1 cellular context compared by ENCODE assay signal in genomic region chr20:14992961-14993360, GRCh38.
TF ChIP-seq lines count a peak whose summit lies in the region.

No MANE protein-coding gene starts in this region.

TF ChIP-seq in HEK293, 187 proteins besides CTCF, POLR2A, EP300 and RAD21 (continued from another document):
- TF ChIP-seq ZBTB26 (tag by site-specific recombination; optimal IDR thresholded peaks at IDR 0.05) (no peak), HOXD13 (CRISPR knock-in tag; IDR thresholded peaks at IDR 0.05; ENCODE audit: borderline replicate concordance) (0 out of 2 replicates have a peak, but pooled peaks have one; percentile 45), SCRT1 (tag by site-specific recombination; IDR thresholded peaks at IDR 0.05; ENCODE audit: borderline replicate concordance) (no peak), KLF8 (tag by site-specific recombination; IDR thresholded peaks at IDR 0.05) (0 out of 2 replicates have a peak, but pooled peaks have one; percentile 13), ZNF777 (tag by site-specific recombination; IDR thresholded peaks at IDR 0.05; ENCODE audit: borderline replicate concordance) (no peak), ZNF169 (tag by site-specific recombination; IDR thresholded peaks at IDR 0.05) (no peak), ZNF37A (tag by site-specific recombination; IDR thresholded peaks at IDR 0.05) (no peak), ZNF148 (tag by site-specific recombination; IDR thresholded peaks at IDR 0.05; ENCODE audit: borderline replicate concordance) (no peak), BCL11B (tag by site-specific recombination; IDR thresholded peaks at IDR 0.05; ENCODE audit: low read depth) (no peak), ZNF513 (tag by site-specific recombination; IDR thresholded peaks at IDR 0.05) (no peak), ZSCAN16 (tag by site-specific recombination; IDR thresholded peaks at IDR 0.05) (no peak), ZBTB44 (tag by site-specific recombination; IDR thresholded peaks at IDR 0.05) (0 out of 2 replicates have a peak, but pooled peaks have one; percentile 9), ZNF133 (tag by site-specific recombination; IDR thresholded peaks at IDR 0.05) (no peak), ZNF19 (tag by site-specific recombination; IDR thresholded peaks at IDR 0.05; ENCODE audit: low read depth) (no peak), ZNF292 (tag by site-specific recombination; IDR thresholded peaks at IDR 0.05; ENCODE audit: borderline replicate concordance, low read depth) (no peak), ZBTB1 (tag by site-specific recombination; IDR thresholded peaks at IDR 0.05) (no peak), PATZ1 (tag by site-specific recombination; IDR thresholded peaks at IDR 0.05) (no peak), ZNF202 (tag by site-specific recombination; IDR thresholded peaks at IDR 0.05; ENCODE audit: borderline replicate concordance) (no peak), ZNF394 (tag by site-specific recombination; IDR thresholded peaks at IDR 0.05; ENCODE audit: borderline replicate concordance) (no peak), ZNF239 (tag by site-specific recombination; IDR thresholded peaks at IDR 0.05) (no peak), ZBTB11 (tag by site-specific recombination; conservative IDR thresholded peaks at IDR 0.05; ENCODE audit: low read depth) (no peak), ZNF518A (tag by site-specific recombination; conservative IDR thresholded peaks at IDR 0.05; ENCODE audit: low read depth) (no peak), ZNF341 (tag by site-specific recombination; IDR thresholded peaks at IDR 0.05; ENCODE audit: low read depth) (no peak), ZNF311 (tag by site-specific recombination; IDR thresholded peaks at IDR 0.05; ENCODE audit: borderline replicate concordance) (no peak), MEIS1 (CRISPR knock-in tag; IDR thresholded peaks at IDR 0.05; ENCODE audit: borderline replicate concordance) (no peak)
